ENCODE assay signal across 29 cellular contexts in the genomic region with DNA sequence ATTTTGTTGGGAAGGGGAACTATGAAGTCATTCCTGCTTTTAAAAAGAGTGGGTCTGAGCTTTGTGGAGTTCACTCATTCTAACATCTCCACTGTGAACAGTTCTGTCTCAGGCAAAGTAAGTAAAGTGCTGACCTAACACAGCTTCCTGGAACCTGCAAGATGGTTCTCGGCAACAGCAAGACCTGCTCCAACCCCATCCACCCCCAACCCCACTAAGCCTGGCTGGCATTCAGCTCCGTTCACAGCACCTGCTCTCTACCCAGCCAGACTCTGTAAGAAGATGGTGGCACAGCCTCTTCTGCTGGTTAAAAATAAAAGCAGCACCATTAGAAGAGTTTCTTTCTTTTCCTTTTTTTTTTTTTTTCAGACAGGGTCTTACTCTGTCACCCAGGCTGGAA.
"Had no signal": no experiment of that assay in that cellular context is flagged by ENCODE, and none has a peak within 500 bp of the region (broad histone marks: within the 10 kb centered on the region; RNA-seq: fewer than 3 reads in every experiment).

No MANE protein-coding gene starts in this region.

- H3K4me1 ChIP-seq: foreskin keratinocyte, lower lobe of right lung had no signal

- H3K36me3 ChIP-seq: esophagus muscularis mucosa, heart right ventricle, lower lobe of right lung, neutrophil, ovary, prostate gland, stomach, thyroid gland had no signal

- H3K27ac Mint-ChIP-seq: activated CD4-positive, alpha-beta T cell treated with anti-CD3 and anti-CD28 coated beads for 36 hours; activated naive CD4-positive, alpha-beta T cell treated with anti-CD3 and anti-CD28 coated beads, Interleukin-2, amount 50 U/mL, for 72 hours; activated T-cell treated with anti-CD3 and anti-CD28 coated beads, Interleukin-2, amount 50 U/mL, for 72 hours; nephron progenitor cell; stimulated activated naive B cell treated with anti-CD40 and anti-IgM and Interleukin-4, amounts not matched to agents 10 μg/mL and 1 μg/mL and 100 μg/mL, for 72 hours; T-helper 2 cell treated with Interferon-gamma antibody and Interleukin-4, amounts not matched to agents 5 μg/mL and 100 μg/mL, for 36 hours had no signal

- H3K9me3 Mint-ChIP-seq: activated naive CD4-positive, alpha-beta T cell treated with anti-CD3 and anti-CD28 coated beads, Interleukin-2, amount 50 U/mL, for 72 hours; activated T-cell treated with anti-CD3 and anti-CD28 coated beads, Interleukin-2, amount 50 U/mL, for 72 hours; central memory CD8-positive, alpha-beta T cell; stimulated activated naive B cell treated with anti-CD40 and anti-IgM and Interleukin-4, amounts not matched to agents 10 μg/mL and 1 μg/mL and 100 μg/mL, for 72 hours; T-helper 2 cell treated with Interferon-gamma antibody and Interleukin-4, amounts not matched to agents 5 μg/mL and 100 μg/mL, for 36 hours had no signal

- H3K4me3 Mint-ChIP-seq: activated CD4-positive, alpha-beta T cell treated with anti-CD3 and anti-CD28 coated beads for 36 hours; activated T-cell treated with anti-CD3 and anti-CD28 coated beads, Interleukin-2, amount 50 U/mL, for 72 hours; central memory CD8-positive, alpha-beta T cell; nephron progenitor cell; stimulated activated naive B cell treated with anti-CD40 and anti-IgM and Interleukin-4, amounts not matched to agents 10 μg/mL and 1 μg/mL and 100 μg/mL, for 72 hours; T-helper 2 cell treated with Interferon-gamma antibody and Interleukin-4, amounts not matched to agents 5 μg/mL and 100 μg/mL, for 36 hours had no signal

- H3K36me3 Mint-ChIP-seq: activated naive CD4-positive, alpha-beta T cell treated with anti-CD3 and anti-CD28 coated beads, Interleukin-2, amount 50 U/mL, for 72 hours; stimulated activated naive B cell treated with anti-CD40 and anti-IgM and Interleukin-4, amounts not matched to agents 10 μg/mL and 1 μg/mL and 100 μg/mL, for 72 hours had no signal

- DNase-seq: activated CD4-positive, alpha-beta T cell treated with anti-CD3 and anti-CD28 coated beads for 36 hours; activated CD4-positive, alpha-beta T cell treated with anti-CD3 and anti-CD28 coated beads, Interleukin-2, amount 50 U/mL, for 4 hours; activated CD4-positive, CD25-positive, alpha-beta regulatory T cell; activated naive CD4-positive, alpha-beta T cell; activated T-cell treated with anti-CD3 and anti-CD28 coated beads for 4 hours; activated T-cell treated with anti-CD3 and anti-CD28 coated beads, Interleukin-2, amount 50 U/mL, for 72 hours; dermis blood vessel endothelial cell; effector CD4-positive, alpha-beta T cell; foreskin keratinocyte; heart right ventricle; kidney glomerular epithelial cell; lower lobe of right lung; mucosa of descending colon; nephron progenitor cell; ovary; retina; stimulated activated CD4-positive, alpha-beta T cell treated with anti-CD3 and anti-CD28 coated beads, Interleukin-12 subunit alpha, Interleukin-12 subunit beta, amount 100 ng/mL, for 4 hours; stimulated activated naive B cell treated with anti-CD40 and anti-IgM and Interleukin-4, amounts not matched to agents 10 μg/mL and 1 μg/mL and 100 μg/mL, for 72 hours; stomach; thyroid gland had no signal

- ATAC-seq: activated CD4-positive, alpha-beta T cell treated with anti-CD3 and anti-CD28 coated beads for 36 hours; activated naive CD4-positive, alpha-beta T cell treated with anti-CD3 and anti-CD28 coated beads, Interleukin-2, amount 50 U/mL, for 72 hours; activated T-cell treated with anti-CD3 and anti-CD28 coated beads, Interleukin-2, amount 50 U/mL, for 72 hours; foreskin keratinocyte; left lobe of liver; lower lobe of right lung; mucosa of descending colon; sciatic nerve; stimulated activated naive B cell treated with anti-CD40 and anti-IgM and Interleukin-4, amounts not matched to agents 10 μg/mL and 1 μg/mL and 100 μg/mL, for 72 hours had no signal

- H3K27me3 ChIP-seq: esophagus muscularis mucosa, foreskin keratinocyte, heart right ventricle, ovary, stomach, thyroid gland had no signal

- H3K27ac ChIP-seq: esophagus muscularis mucosa, foreskin keratinocyte, heart right ventricle, lower lobe of right lung, neutrophil, ovary, prostate gland, skin epidermis, stomach had no signal

- H3K9me3 ChIP-seq: esophagus muscularis mucosa, heart right ventricle, lower lobe of right lung, mucosa of descending colon, neutrophil, ovary, prostate gland, stomach, thyroid gland had no signal

- H3K4me1 Mint-ChIP-seq: activated CD4-positive, alpha-beta T cell treated with anti-CD3 and anti-CD28 coated beads for 36 hours; central memory CD8-positive, alpha-beta T cell; stimulated activated naive B cell treated with anti-CD40 and anti-IgM and Interleukin-4, amounts not matched to agents 10 μg/mL and 1 μg/mL and 100 μg/mL, for 72 hours had no signal

- H3K4me3 ChIP-seq: esophagus muscularis mucosa, heart right ventricle, lower lobe of right lung, mucosa of descending colon, ovary, prostate gland, skin epidermis, stomach, thyroid gland had no signal
